9 cellular contexts compared by ENCODE assay signal in genomic region chr14:69613312-69614073, GRCh38. TPM values are rescaled to one million over a fixed set of nuclear protein-coding genes. Genes with fewer than 3 reads are reported as not detected.
DNase-seq lines count a peak whose midpoint lies in the region; ATAC-seq and TF ChIP-seq lines count a peak whose summit lies in the region.
"Had no signal": no experiment of that assay in that cellular context is flagged by ENCODE, and none has a peak within 500 bp of the region (broad histone marks: within the 10 kb centered on the region; RNA-seq: fewer than 3 reads in every experiment).

No MANE protein-coding gene starts in this region.

- DNase-seq in T-cell: no peak
- no peak for DNase-seq in fibroblast of the aortic adventitia (ENCODE audit: low read depth)
- no peak for DNase-seq in hepatic stellate cell (ENCODE audit: low spot score)
- no peak for DNase-seq in GM19240 (ENCODE audit: insufficient read length, low spot score)
- DNase-seq: NCI-H2107 had no signal

- H3K27ac ChIP-seq in skin epidermis: peak overlapping the region in 20 of 21 experiments; percentile 7 to 99 (median 96)

- TF ChIP-seq CTCF in fibroblast of the aortic adventitia (IDR thresholded peaks at IDR 0.05; ENCODE audit: insufficient read depth, low read length): no peak

- CTCF ChIA-PET in T-cell (lab: Charles Lee): interaction anchor here in 1 of 2 donors (0.6 to 1.1 kb wide), 3 partner anchors 10 to 39 kb away, joined by 3 to 4 read pairs (median 3); partner anchors contain the start of gene CCDC177

- peak overlapping the region; percentile 94 to 97 (median 97) for H3K4me3 Mint-ChIP-seq in T-cell

- POLR2A ChIA-PET in T-cell (lab: Charles Lee): interaction anchor here in 1 of 2 donors (1.2 to 2.5 kb wide), 2 partner anchors 16 to 154 kb away, joined by 3 to 15 read pairs; partner anchors contain the start of gene SRSF5

- H3K4me3 ChIP-seq in fibroblast of the aortic adventitia (ENCODE audit: low read depth, low read length) (peak overlapping the region; percentile 90), skin epidermis (peak overlapping the region; percentile 62 to 91 (median 84))

- TF ChIP-seq POLR2A in GM18505 (IDR thresholded peaks at IDR 0.05; ENCODE audit: borderline replicate concordance, extremely low read depth, insufficient read depth, insufficient read length): peak; percentile 20

- H3K4me1 Mint-ChIP-seq in T-cell: peaks cover 80 to 84% (median 82%) of the 10 kb centered on the region in 3 donors

- H3K27me3 Mint-ChIP-seq in T-cell: no peaks in the 10 kb centered on the region

- no peaks in the 10 kb centered on the region for H3K36me3 Mint-ChIP-seq in T-cell

- ATAC-seq in GM18505 (IDR thresholded peaks at IDR 0.05; ENCODE audit: unreplicated experiment): no peak
- no peak for ATAC-seq in T-cell (replicated peaks in 1 of 4)
- ATAC-seq in HG03280 (IDR thresholded peaks at IDR 0.05; ENCODE audit: unreplicated experiment): no peak
- no peak for ATAC-seq in GM21786 (IDR thresholded peaks at IDR 0.05; ENCODE audit: unreplicated experiment)

- no peaks in the 10 kb centered on the region for H3K9me3 Mint-ChIP-seq in T-cell

- peak overlapping the region; percentile 97 to 100 for H3K27ac Mint-ChIP-seq in T-cell

RNA-seq across cellular contexts. Expression of gene SUSD6, which starts 2.1 kb away (rescaled TPM):
- total RNA-seq in T-cell: 10 to 100 TPM; 53.5 to 75.5 (median 60.4) TPM
- 8.0 and 14.3 TPM in 2 replicates for total RNA-seq in fibroblast of the aortic adventitia (ENCODE audit: low replicate concordance)

RNA-seq across cellular contexts. Expression of gene CCDC177, which starts 38.8 kb away (rescaled TPM):
- total RNA-seq in T-cell: not detected
- total RNA-seq in fibroblast of the aortic adventitia (ENCODE audit: low replicate concordance): not detected in 2 replicates
